ENCODE assay signal across 5 cellular contexts in the genomic region with DNA sequence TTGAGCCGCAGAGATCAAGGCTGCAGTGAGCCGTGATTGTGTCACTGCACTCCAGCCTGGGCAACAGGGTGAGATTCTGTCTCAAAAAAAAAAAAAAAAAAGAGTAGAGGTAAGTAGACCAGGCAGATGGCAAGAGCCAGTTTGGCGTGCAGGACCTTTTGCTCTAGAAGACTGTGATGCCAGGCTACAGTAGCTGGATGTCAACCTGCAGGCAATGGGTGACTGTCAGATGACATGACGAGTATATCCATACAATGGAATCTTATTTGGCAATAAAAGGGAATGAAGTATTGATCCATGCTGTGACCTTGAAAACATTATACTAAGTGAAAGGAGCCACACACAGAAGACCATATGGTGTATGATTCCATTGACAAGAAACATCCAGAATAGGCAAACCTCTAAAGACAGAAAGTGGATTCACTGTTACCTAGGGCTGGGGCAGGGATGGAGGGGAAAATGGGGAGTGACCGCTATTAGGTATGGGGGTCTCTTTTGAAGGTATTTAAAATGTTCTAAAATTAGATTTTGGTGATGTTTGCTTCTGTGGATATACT. TPM values are rescaled to one million over a fixed set of nuclear protein-coding genes. Genes with fewer than 3 reads are reported as not detected.
"Had no signal": no experiment of that assay in that cellular context is flagged by ENCODE, and none has a peak within 500 bp of the region (broad histone marks: within the 10 kb centered on the region; RNA-seq: fewer than 3 reads in every experiment).

No MANE protein-coding gene starts in this region.

- H3K4me1 Mint-ChIP-seq: H9 had no signal

- H3K4me3 Mint-ChIP-seq: GM23338, H9 had no signal

- H3K4me3 ChIP-seq: GM23338 had no signal

- ATAC-seq: GM23338 had no signal

- H3K27ac Mint-ChIP-seq: GM23338, H9 had no signal

- H3K9me3 Mint-ChIP-seq: GM23338, H9 had no signal

- DNase-seq: H9, HCEC 1CT, IMR-90 had no signal

RNA-seq across cellular contexts. Expression of gene ACTG2, which starts 22.7 kb away (rescaled TPM):
- total RNA-seq: HT-29 had no signal
